Comparison of ENCODE assay signal across 5 cellular contexts in genomic region chr14:56027421-56027820, GRCh38.
"Had no signal": no experiment of that assay in that cellular context is flagged by ENCODE, and none has a peak within 500 bp of the region (broad histone marks: within the 10 kb centered on the region; RNA-seq: fewer than 3 reads in every experiment).

No MANE protein-coding gene starts in this region.

- H3K27ac ChIP-seq: GM23248 had no signal

- H2AFZ ChIP-seq: GM23248 had no signal

- DNase-seq: GM23248, GOT3, H7, KBM-7 had no signal

- H3K4me3 ChIP-seq: GM23248, HAP-1 had no signal

- H3K36me3 ChIP-seq: HAP-1 had no signal

- H3K9me3 ChIP-seq: HAP-1 had no signal

- H3K9ac ChIP-seq: GM23248 had no signal
